Comparison of ENCODE assay signal across 25 cellular contexts in the genomic region with DNA sequence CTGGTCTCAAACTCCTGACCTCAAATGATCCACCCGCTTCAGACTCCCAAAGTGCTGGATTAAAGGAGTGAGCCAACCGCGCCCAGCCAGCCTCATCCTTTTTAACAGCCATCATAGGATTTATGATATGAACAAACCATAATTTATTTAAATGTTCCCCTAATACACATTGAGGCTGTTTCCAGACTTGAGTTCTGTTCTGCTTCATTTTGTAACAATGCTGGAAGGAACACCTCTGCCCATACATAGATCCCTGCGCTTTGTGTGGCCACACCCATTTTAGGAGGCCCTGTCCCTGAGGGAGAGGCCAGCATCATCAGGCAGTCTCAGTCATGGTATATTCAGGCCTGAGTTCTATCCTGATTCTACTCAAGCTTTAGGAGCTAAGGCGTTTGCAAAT.
"Had no signal": no experiment of that assay in that cellular context is flagged by ENCODE, and none has a peak within 500 bp of the region (broad histone marks: within the 10 kb centered on the region; RNA-seq: fewer than 3 reads in every experiment).

No MANE protein-coding gene starts in this region.

- H3K4me2 ChIP-seq: hepatocyte had no signal

- DNase-seq: dermis blood vessel endothelial cell; dorsolateral prefrontal cortex; effector CD4-positive, alpha-beta T cell; effector memory CD4-positive, alpha-beta T cell; esophagus squamous epithelium; foreskin fibroblast; foreskin melanocyte; gastrocnemius medialis; glutamatergic neuron; heart left ventricle; hypothalamus; immature natural killer cell; islet precursor cell; kidney; kidney glomerular epithelial cell; left lung; left ventricle myocardium superior; lower lobe of right lung; mesenchymal stem cell; mucosa of descending colon had no signal

- H3K27ac Mint-ChIP-seq: immature natural killer cell, mesothelial cell of epicardium had no signal

- H3K27me3 ChIP-seq: heart left ventricle, hepatocyte had no signal

- H3K4me1 ChIP-seq: gastrocnemius medialis had no signal

- H3K79me2 ChIP-seq: hepatocyte had no signal

- H3K4me3 ChIP-seq: coronary artery, dorsolateral prefrontal cortex, esophagus squamous epithelium, gastrocnemius medialis, heart left ventricle, hepatocyte, left lung, lower lobe of right lung, mucosa of descending colon had no signal

- H3K27ac ChIP-seq: coronary artery, epithelial cell of prostate, esophagus squamous epithelium, gastrocnemius medialis, hepatocyte, left lung, lower lobe of right lung had no signal

- H3K36me3 ChIP-seq: esophagus squamous epithelium, gastrocnemius medialis, heart left ventricle, left lung, lower lobe of right lung had no signal

- H2AFZ ChIP-seq: hepatocyte had no signal

- ATAC-seq: esophagus mucosa, gastrocnemius medialis, heart left ventricle, left lung, left ventricle myocardium superior, lower lobe of right lung, mucosa of descending colon had no signal

- H3K9me3 ChIP-seq: esophagus squamous epithelium, gastrocnemius medialis, heart left ventricle, left lung, lower lobe of right lung, mucosa of descending colon had no signal

- H3K9me3 Mint-ChIP-seq: immature natural killer cell, mesothelial cell of epicardium had no signal

- H3K36me3 Mint-ChIP-seq: immature natural killer cell, mesothelial cell of epicardium had no signal

- H3K4me3 Mint-ChIP-seq: immature natural killer cell, mesothelial cell of epicardium had no signal
